ENCODE assay signal across 21 cellular contexts in the genomic region with DNA sequence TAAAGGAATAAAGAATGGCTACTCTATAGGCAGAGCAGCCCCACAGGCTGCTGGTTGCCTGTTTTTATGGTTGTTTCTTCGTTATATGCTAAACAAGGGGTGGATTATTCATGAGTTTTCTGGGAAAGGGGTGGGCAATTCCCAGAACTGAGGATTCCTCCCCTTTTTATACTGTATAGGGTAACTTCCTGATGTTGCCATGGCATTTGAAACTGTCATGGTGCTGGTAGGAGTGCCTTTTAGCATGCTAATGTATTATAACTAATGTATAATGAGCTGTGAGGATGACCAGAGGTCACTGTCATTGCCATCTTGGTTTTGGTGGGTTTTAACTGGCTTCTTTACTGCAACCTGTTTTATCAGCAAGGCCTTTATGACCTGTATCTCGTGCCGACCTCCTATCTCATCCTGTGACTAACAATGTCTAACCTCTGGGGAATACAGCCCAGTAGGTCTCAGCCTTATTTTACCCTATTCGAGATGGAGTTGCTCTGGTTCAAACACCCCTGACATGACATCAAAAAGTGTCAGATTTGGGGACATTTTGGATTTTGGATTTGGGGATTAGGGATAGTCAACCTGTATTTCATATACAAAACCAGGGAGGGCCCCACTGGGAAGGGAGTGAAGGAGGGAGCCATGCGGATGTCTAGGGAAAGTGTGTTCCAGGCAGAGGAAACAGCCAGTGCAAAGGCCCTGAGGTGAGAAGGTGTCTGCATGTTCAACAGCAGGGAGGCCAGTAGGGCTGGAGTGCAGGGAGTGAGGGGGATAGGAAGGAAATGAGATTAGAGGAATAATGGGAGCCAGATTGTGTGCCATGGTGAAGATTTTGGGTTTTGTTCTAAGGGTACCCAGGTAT. TPM values are rescaled to one million over a fixed set of nuclear protein-coding genes. Genes with fewer than 3 reads are reported as not detected.
DNase-seq lines count a peak whose midpoint lies in the region; ATAC-seq and TF ChIP-seq lines count a peak whose summit lies in the region.
"Had no signal": no experiment of that assay in that cellular context is flagged by ENCODE, and none has a peak within 500 bp of the region (broad histone marks: within the 10 kb centered on the region; RNA-seq: fewer than 3 reads in every experiment).

No MANE protein-coding gene starts in this region.

- H3K9me3 Mint-ChIP-seq in activated CD4-positive, alpha-beta memory T cell treated with anti-CD3 and anti-CD28 coated beads, Interleukin-2, amount 10 ng/mL, durations not matched to agents 7 days and 5 days, result peaks cover 42% of the 10 kb centered on the region
- peaks cover 44% of the 10 kb centered on the region for H3K9me3 Mint-ChIP-seq in activated CD4-positive, alpha-beta memory T cell treated with anti-CD3 and anti-CD28 coated beads for 36 hours
- peaks cover 7% of the 10 kb centered on the region for H3K9me3 Mint-ChIP-seq in Calu3 (ENCODE audit: low read depth, unreplicated experiment)
- H3K9me3 Mint-ChIP-seq in activated naive CD8-positive, alpha-beta T cell treated with anti-CD3 and anti-CD28 coated beads, Interleukin-2, amount 10 ng/mL, durations not matched to agents 7 days and 5 days, result peaks cover 31% of the 10 kb centered on the region

- H3K27me3 ChIP-seq in osteoblast (ENCODE audit: insufficient read depth, low read length), result no peaks in the 10 kb centered on the region
- H3K27me3 ChIP-seq: heart left ventricle had no signal

- H4K20me1 ChIP-seq in osteoblast (ENCODE audit: insufficient read depth, low read length), result no peaks in the 10 kb centered on the region

- H3K27me3 Mint-ChIP-seq in activated CD4-positive, alpha-beta memory T cell treated with anti-CD3 and anti-CD28 coated beads, Interleukin-2, amount 10 ng/mL, durations not matched to agents 7 days and 5 days, result no peaks in the 10 kb centered on the region
- no peaks in the 10 kb centered on the region for H3K27me3 Mint-ChIP-seq in activated CD4-positive, alpha-beta memory T cell treated with anti-CD3 and anti-CD28 coated beads for 36 hours
- no peaks in the 10 kb centered on the region for H3K27me3 Mint-ChIP-seq in Calu3 (ENCODE audit: unreplicated experiment)
- H3K27me3 Mint-ChIP-seq in activated naive CD8-positive, alpha-beta T cell treated with anti-CD3 and anti-CD28 coated beads, Interleukin-2, amount 10 ng/mL, durations not matched to agents 7 days and 5 days, result no peaks in the 10 kb centered on the region

- POLR2A ChIA-PET in activated CD4-positive, alpha-beta memory T cell treated with anti-CD3 and anti-CD28 coated beads, Interleukin-2, amount 10 ng/mL, durations not matched to agents 7 days and 5 days (lab: Charles Lee), result interaction anchor here (9.7 kb wide), 1 partner anchor 7 kb away, joined by 106 read pairs; a partner anchor contains a TSS
- POLR2A ChIA-PET in activated CD4-positive, alpha-beta memory T cell treated with anti-CD3 and anti-CD28 coated beads for 36 hours (lab: Charles Lee), result no interaction called here
- POLR2A ChIA-PET in activated naive CD8-positive, alpha-beta T cell treated with anti-CD3 and anti-CD28 coated beads, Interleukin-2, amount 10 ng/mL, durations not matched to agents 7 days and 5 days (lab: Charles Lee), result interaction anchor here (0.6 to 2.3 kb wide), 3 partner anchors 8 to 54 kb away, joined by 3 to 19 read pairs (median 4); a partner anchor contains a TSS

- H3K4me1 ChIP-seq in osteoblast (ENCODE audit: insufficient read depth, low read length), result no peaks in the 10 kb centered on the region

- H3K36me3 ChIP-seq in osteoblast (ENCODE audit: insufficient read depth, low read length), result peaks cover 62% of the 10 kb centered on the region

- CTCF ChIA-PET in activated CD4-positive, alpha-beta memory T cell treated with anti-CD3 and anti-CD28 coated beads, Interleukin-2, amount 10 ng/mL, durations not matched to agents 7 days and 5 days (lab: Charles Lee), result no interaction called here
- CTCF ChIA-PET in activated CD4-positive, alpha-beta memory T cell treated with anti-CD3 and anti-CD28 coated beads for 36 hours (lab: Charles Lee), result no interaction called here
- CTCF ChIA-PET in Calu3 (lab: Charles Lee), result no interaction called here

- no peak overlapping the region for H3K4me3 Mint-ChIP-seq in activated CD4-positive, alpha-beta memory T cell treated with anti-CD3 and anti-CD28 coated beads, Interleukin-2, amount 10 ng/mL, durations not matched to agents 7 days and 5 days
- no peak overlapping the region for H3K4me3 Mint-ChIP-seq in activated CD4-positive, alpha-beta memory T cell treated with anti-CD3 and anti-CD28 coated beads for 36 hours
- peak overlapping the region; percentile 51 for H3K4me3 Mint-ChIP-seq in Calu3 (ENCODE audit: low read depth, unreplicated experiment)
- H3K4me3 Mint-ChIP-seq in activated naive CD8-positive, alpha-beta T cell treated with anti-CD3 and anti-CD28 coated beads, Interleukin-2, amount 10 ng/mL, durations not matched to agents 7 days and 5 days, result no peak overlapping the region

- no peak for DNase-seq in activated CD4-positive, alpha-beta memory T cell treated with anti-CD3 and anti-CD28 coated beads, Interleukin-2, amount 10 ng/mL, durations not matched to agents 7 days and 5 days
- no peak for DNase-seq in activated CD4-positive, alpha-beta memory T cell treated with anti-CD3 and anti-CD28 coated beads for 36 hours
- DNase-seq in Calu3 (no peak), osteoblast (ENCODE audit: insufficient read length, low spot score, missing footprints) (peak; percentile 8), ureter (ENCODE audit: low spot score) (no peak)
- no peak for DNase-seq in activated naive CD8-positive, alpha-beta T cell treated with anti-CD3 and anti-CD28 coated beads, Interleukin-2, amount 10 ng/mL, durations not matched to agents 7 days and 5 days
- DNase-seq: anterior cingulate cortex; cerebellar nuclear complex; DMS79 treated with DMSO at 0.1 percent for 48 hours; heart left ventricle; NCI-H2081; NCI-H510A treated with DMSO at 0.1 percent for 48 hours; SHP77 treated with DMSO at 0.1 percent for 48 hours; stimulated activated CD4-positive, alpha-beta T cell treated with anti-CD3 and anti-CD28 coated beads, Interleukin-4, amount 100 ng/mL, for 4 hours had no signal

- no peak overlapping the region for H3K4me3 ChIP-seq in osteoblast (ENCODE audit: insufficient read depth, low read length)
- H3K4me3 ChIP-seq: heart left ventricle, smooth muscle cell had no signal

- no peak overlapping the region for H3K4me2 ChIP-seq in osteoblast (ENCODE audit: insufficient read depth, low read length)
- H3K4me2 ChIP-seq: smooth muscle cell had no signal

- no peak overlapping the region for H2AFZ ChIP-seq in osteoblast (ENCODE audit: low read length)

- peaks cover 98% of the 10 kb centered on the region for H3K36me3 Mint-ChIP-seq in activated CD4-positive, alpha-beta memory T cell treated with anti-CD3 and anti-CD28 coated beads, Interleukin-2, amount 10 ng/mL, durations not matched to agents 7 days and 5 days (ENCODE audit: low read depth)
- peaks cover 89% of the 10 kb centered on the region for H3K36me3 Mint-ChIP-seq in activated CD4-positive, alpha-beta memory T cell treated with anti-CD3 and anti-CD28 coated beads for 36 hours
- peaks cover 100% of the 10 kb centered on the region for H3K36me3 Mint-ChIP-seq in Calu3 (ENCODE audit: insufficient read depth, unreplicated experiment)
- peaks cover 82% of the 10 kb centered on the region for H3K36me3 Mint-ChIP-seq in activated naive CD8-positive, alpha-beta T cell treated with anti-CD3 and anti-CD28 coated beads, Interleukin-2, amount 10 ng/mL, durations not matched to agents 7 days and 5 days

- no peak overlapping the region for H3K27ac ChIP-seq in osteoblast (ENCODE audit: low read depth, low read length)
- H3K27ac ChIP-seq: C4-2B, heart left ventricle had no signal

- ATAC-seq in activated naive CD8-positive, alpha-beta T cell treated with anti-CD3 and anti-CD28 coated beads, Interleukin-2, amount 10 ng/mL, durations not matched to agents 7 days and 5 days (ENCODE audit: low read depth), result no peak
- ATAC-seq in GM19452 (IDR thresholded peaks at IDR 0.05; ENCODE audit: unreplicated experiment) (no peak), HG02970 (IDR thresholded peaks at IDR 0.05; ENCODE audit: low FRiP score, unreplicated experiment) (no peak)
- ATAC-seq: activated CD4-positive, CD25-positive, alpha-beta regulatory T cell treated with anti-CD3 and anti-CD28 coated beads, Interleukin-2, amount 50 U/mL, for 24 hours; heart left ventricle had no signal

- peaks cover 62% of the 10 kb centered on the region for H3K4me1 Mint-ChIP-seq in activated CD4-positive, alpha-beta memory T cell treated with anti-CD3 and anti-CD28 coated beads, Interleukin-2, amount 10 ng/mL, durations not matched to agents 7 days and 5 days
- H3K4me1 Mint-ChIP-seq in activated CD4-positive, alpha-beta memory T cell treated with anti-CD3 and anti-CD28 coated beads for 36 hours (ENCODE audit: low read depth), result peaks cover 57% of the 10 kb centered on the region
- peaks cover 94% of the 10 kb centered on the region for H3K4me1 Mint-ChIP-seq in Calu3 (ENCODE audit: low read depth, unreplicated experiment)
- H3K4me1 Mint-ChIP-seq in activated naive CD8-positive, alpha-beta T cell treated with anti-CD3 and anti-CD28 coated beads, Interleukin-2, amount 10 ng/mL, durations not matched to agents 7 days and 5 days, result peaks cover 35% of the 10 kb centered on the region

- no peak for TF ChIP-seq CTCF in Calu3 (IDR thresholded peaks at IDR 0.05; ENCODE audit: unreplicated experiment)
- no peak for TF ChIP-seq CTCF in osteoblast (IDR thresholded peaks at IDR 0.05; ENCODE audit: extremely low read depth, low read depth, low read length)

- no peaks in the 10 kb centered on the region for H3K79me2 ChIP-seq in osteoblast (ENCODE audit: insufficient read depth, low read length)

- H3K27ac Mint-ChIP-seq in activated CD4-positive, alpha-beta memory T cell treated with anti-CD3 and anti-CD28 coated beads, Interleukin-2, amount 10 ng/mL, durations not matched to agents 7 days and 5 days, result peak overlapping the region; percentile 53
- H3K27ac Mint-ChIP-seq in activated CD4-positive, alpha-beta memory T cell treated with anti-CD3 and anti-CD28 coated beads for 36 hours, result no peak overlapping the region
- peak overlapping the region; percentile 90 for H3K27ac Mint-ChIP-seq in Calu3 (ENCODE audit: unreplicated experiment)
- peak overlapping the region; percentile 48 for H3K27ac Mint-ChIP-seq in activated naive CD8-positive, alpha-beta T cell treated with anti-CD3 and anti-CD28 coated beads, Interleukin-2, amount 10 ng/mL, durations not matched to agents 7 days and 5 days

- BruUV-seq in Calu3 (replicated peaks; lab: Mats Ljungman, UMichigan), result no TSS peak

- intact Hi-C loops in activated CD4-positive, alpha-beta memory T cell treated with anti-CD3 and anti-CD28 coated beads for 36 hours (cut with micrococcal nuclease), result no loop called here
- intact Hi-C loops in Calu3 (cut with micrococcal nuclease; ENCODE audit: unreplicated experiment), result no loop called here

- peaks cover 19% of the 10 kb centered on the region for H3K9me3 ChIP-seq in osteoblast (ENCODE audit: low read depth, low read length)

RNA-seq across cellular contexts. Expression of a gene that starts 10.9 kb away (rescaled TPM):
- 100 to 1,000 TPM; 588 to 589 TPM for total RNA-seq in activated CD4-positive, alpha-beta memory T cell treated with anti-CD3 and anti-CD28 coated beads, Interleukin-2, amount 10 ng/mL, durations not matched to agents 7 days and 5 days
- 100 to 1,000 TPM; 334 to 360 TPM for total RNA-seq in activated CD4-positive, alpha-beta memory T cell treated with anti-CD3 and anti-CD28 coated beads for 36 hours
- total RNA-seq in Calu3 (2022), result 760 and 802 TPM in 2 replicates
- total RNA-seq in activated naive CD8-positive, alpha-beta T cell treated with anti-CD3 and anti-CD28 coated beads, Interleukin-2, amount 10 ng/mL, durations not matched to agents 7 days and 5 days, result 100 to 1,000 TPM; 353 to 360 TPM
- 29.0 and 32.4 TPM in 2 replicates for total RNA-seq in osteoblast
- total RNA-seq in ureter, result 136 TPM

RNA-seq across cellular contexts. Expression of a gene that starts 22.4 kb away (rescaled TPM):
- total RNA-seq in activated CD4-positive, alpha-beta memory T cell treated with anti-CD3 and anti-CD28 coated beads, Interleukin-2, amount 10 ng/mL, durations not matched to agents 7 days and 5 days, result 1 to 10 TPM; 8.3 to 8.8 TPM
- under 1 TPM; 0.77 to 0.93 TPM for total RNA-seq in activated CD4-positive, alpha-beta memory T cell treated with anti-CD3 and anti-CD28 coated beads for 36 hours
- total RNA-seq in Calu3 (2022) (0.90 and 1.3 TPM in 2 replicates), osteoblast (not detected in 2 replicates), ureter (0.62 TPM)
- 1 to 10 TPM; 5.3 to 6.5 TPM for total RNA-seq in activated naive CD8-positive, alpha-beta T cell treated with anti-CD3 and anti-CD28 coated beads, Interleukin-2, amount 10 ng/mL, durations not matched to agents 7 days and 5 days
- total RNA-seq: smooth muscle cell had no signal

RNA-seq across cellular contexts. Expression of a gene that starts 26.8 kb away (rescaled TPM):
- 1 to 10 TPM; 3.3 to 3.6 TPM for total RNA-seq in activated CD4-positive, alpha-beta memory T cell treated with anti-CD3 and anti-CD28 coated beads, Interleukin-2, amount 10 ng/mL, durations not matched to agents 7 days and 5 days
- total RNA-seq in activated CD4-positive, alpha-beta memory T cell treated with anti-CD3 and anti-CD28 coated beads for 36 hours, result 1 to 10 TPM; 2.3 to 2.8 TPM
- total RNA-seq in Calu3 (2022) (1.6 and 2.0 TPM in 2 replicates), osteoblast (not detected in 2 replicates), ureter (50.2 TPM)
- not detected for total RNA-seq in activated naive CD8-positive, alpha-beta T cell treated with anti-CD3 and anti-CD28 coated beads, Interleukin-2, amount 10 ng/mL, durations not matched to agents 7 days and 5 days
- total RNA-seq: A673 had no signal

RNA-seq across cellular contexts. Expression of a gene that starts 30.6 kb away (rescaled TPM):
- total RNA-seq in activated CD4-positive, alpha-beta memory T cell treated with anti-CD3 and anti-CD28 coated beads, Interleukin-2, amount 10 ng/mL, durations not matched to agents 7 days and 5 days, result under 1 TPM; 0.55 to 0.68 TPM
- total RNA-seq in activated CD4-positive, alpha-beta memory T cell treated with anti-CD3 and anti-CD28 coated beads for 36 hours, result under 1 TPM; 0.50 to 0.51 TPM
- total RNA-seq in Calu3 (2022), result 0.42 and 0.68 TPM in 2 replicates
- total RNA-seq in activated naive CD8-positive, alpha-beta T cell treated with anti-CD3 and anti-CD28 coated beads, Interleukin-2, amount 10 ng/mL, durations not matched to agents 7 days and 5 days, result under 1 TPM; 0.28 to 0.44 TPM
- total RNA-seq in osteoblast, result 0.59 and 0.72 TPM in 2 replicates
- total RNA-seq in ureter, result 15.5 TPM
- total RNA-seq: A673 had no signal

RNA-seq across cellular contexts. Expression of a gene that starts 49.8 kb away (rescaled TPM):
- not detected for total RNA-seq in activated CD4-positive, alpha-beta memory T cell treated with anti-CD3 and anti-CD28 coated beads, Interleukin-2, amount 10 ng/mL, durations not matched to agents 7 days and 5 days
- not detected for total RNA-seq in activated CD4-positive, alpha-beta memory T cell treated with anti-CD3 and anti-CD28 coated beads for 36 hours
- 183 and 291 TPM in 2 replicates for total RNA-seq in Calu3 (2022)
- total RNA-seq in activated naive CD8-positive, alpha-beta T cell treated with anti-CD3 and anti-CD28 coated beads, Interleukin-2, amount 10 ng/mL, durations not matched to agents 7 days and 5 days, result not detected
- total RNA-seq in osteoblast, result not detected in 2 replicates
- total RNA-seq in ureter, result 434 TPM
- total RNA-seq: A673, liver had no signal

Comparison
In these comparisons a context has a peak if more than half of its experiments do, and no peak if none do; other contexts are left out.
1. RNA of a gene that starts 26.8 kb away (total RNA-seq): 50.2 TPM in ureter (single experiment); 3.3 to 3.6 TPM in activated CD4-positive, alpha-beta memory T cell treated with anti-CD3 and anti-CD28 coated beads, Interleukin-2, amount 10 ng/mL, durations not matched to agents 7 days and 5 days, 2.3 to 2.8 TPM in activated CD4-positive, alpha-beta memory T cell treated with anti-CD3 and anti-CD28 coated beads for 36 hours, 1.6 to 2.0 TPM in Calu3, not detected in activated naive CD8-positive, alpha-beta T cell treated with anti-CD3 and anti-CD28 coated beads, Interleukin-2, amount 10 ng/mL, durations not matched to agents 7 days and 5 days and not detected in osteoblast; every median in the first group is over 10 times any median in the second.